In genomic region chr2:112694182-112694581, GRCh38 we compare ENCODE assay signal across 34 cellular contexts. TPM values are rescaled to one million over a fixed set of nuclear protein-coding genes. Genes with fewer than 3 reads are reported as not detected.
"Had no signal": no experiment of that assay in that cellular context is flagged by ENCODE, and none has a peak within 500 bp of the region (broad histone marks: within the 10 kb centered on the region; RNA-seq: fewer than 3 reads in every experiment).

No MANE protein-coding gene starts in this region.

- DNase-seq: dermis blood vessel endothelial cell; effector memory CD4-positive, alpha-beta T cell; foreskin keratinocyte; heart left ventricle; kidney; mammary epithelial cell; natural killer cell; right cardiac atrium; stimulated activated CD4-positive, alpha-beta T cell treated with anti-CD3 and anti-CD28 coated beads, Interleukin-12 subunit alpha, Interleukin-12 subunit beta, amount 100 ng/mL, for 4 hours; stimulated activated CD4-positive, alpha-beta T cell treated with anti-CD3 and anti-CD28 coated beads, Interleukin-1b, Interleukin-23, amount 100 ng/mL, for 48 hours; stimulated activated CD4-positive, alpha-beta T cell treated with anti-CD3 and anti-CD28 coated beads, Interleukin-4, amount 100 ng/mL, for 1 hour; stimulated activated naive CD8-positive, alpha-beta T cell treated with anti-CD3 and anti-CD28 coated beads, Interleukin-15, Interleukin-2, amounts not matched to agents 100 U/mL and 50 U/mL, for 24 hours; substantia nigra had no signal

- H3K27me3 Mint-ChIP-seq: central memory CD8-positive, alpha-beta T cell had no signal

- H3K4me3 Mint-ChIP-seq: central memory CD8-positive, alpha-beta T cell; natural killer cell; stimulated activated effector memory CD8-positive, alpha-beta T cell treated with anti-CD3 and anti-CD28 coated beads, Interleukin-12 subunit alpha, Interleukin-12 subunit beta, amount 100 ng/mL, for 72 hours had no signal

- H3K36me3 Mint-ChIP-seq: natural killer cell had no signal

- H3K27ac ChIP-seq: coronary artery, esophagus muscularis mucosa, gastroesophageal sphincter, heart left ventricle, hepatocyte, neutrophil, prostate gland, thoracic aorta, tibial nerve had no signal

- H3K4me1 ChIP-seq: gastroesophageal sphincter, prostate gland had no signal

- H3K27me3 ChIP-seq: esophagus muscularis mucosa, foreskin keratinocyte, gastroesophageal sphincter, heart left ventricle, hepatocyte, neutrophil, tibial nerve had no signal

- H3K9me3 Mint-ChIP-seq: central memory CD8-positive, alpha-beta T cell; natural killer cell; stimulated activated effector memory CD8-positive, alpha-beta T cell treated with anti-CD3 and anti-CD28 coated beads, Interleukin-12 subunit alpha, Interleukin-12 subunit beta, amount 100 ng/mL, for 72 hours had no signal

- ATAC-seq: foreskin keratinocyte; gastroesophageal sphincter; heart left ventricle; left lobe of liver; natural killer cell; right cardiac atrium; stimulated activated effector memory CD8-positive, alpha-beta T cell treated with anti-CD3 and anti-CD28 coated beads, Interleukin-12 subunit alpha, Interleukin-12 subunit beta, amount 100 ng/mL, for 72 hours; stimulated activated naive CD8-positive, alpha-beta T cell treated with anti-CD3 and anti-CD28 coated beads, Interleukin-15, Interleukin-2, amounts not matched to agents 100 U/mL and 50 U/mL, for 24 hours had no signal

- H3K4me3 ChIP-seq: coronary artery, esophagus muscularis mucosa, gastroesophageal sphincter, heart left ventricle, hepatocyte, prostate gland, smooth muscle cell, thoracic aorta, tibial nerve had no signal

- H2AFZ ChIP-seq: hepatocyte had no signal

- H3K9me3 ChIP-seq: esophagus muscularis mucosa, gastroesophageal sphincter, heart left ventricle, neutrophil, prostate gland, thoracic aorta, tibial nerve had no signal

- H3K36me3 ChIP-seq: esophagus muscularis mucosa, gastroesophageal sphincter, heart left ventricle, neutrophil, prostate gland, thoracic aorta, tibial nerve had no signal

- H3K4me2 ChIP-seq: hepatocyte, smooth muscle cell had no signal

RNA-seq across cellular contexts. Expression of gene NT5DC4, which starts 26.6 kb away (rescaled TPM):
- total RNA-seq: dermis blood vessel endothelial cell, endothelial cell of umbilical vein, epithelial cell of proximal tubule, esophagus muscularis mucosa, fibroblast of lung, kidney, left lobe of liver, lower leg skin, mononuclear cell, osteoblast, renal cortical epithelial cell, right cardiac atrium, smooth muscle cell, thoracic aorta, tibial nerve, ureter had no signal
- polyA plus RNA-seq: endothelial cell of umbilical vein, fibroblast of lung, heart left ventricle, neural cell, right cardiac atrium, smooth muscle cell had no signal
